22 cellular contexts compared by ENCODE assay signal in genomic region chr9:82167296-82167695, GRCh38.
A peak's percentile ranks its signal among the peaks of the same experiment; 100 is the strongest.
DNase-seq lines count a peak whose midpoint lies in the region; ATAC-seq, FAIRE-seq and TF ChIP-seq lines count a peak whose summit lies in the region.
"Had no signal": no experiment of that assay in that cellular context is flagged by ENCODE, and none has a peak within 500 bp of the region (broad histone marks: within the 10 kb centered on the region; RNA-seq: fewer than 3 reads in every experiment).

No MANE protein-coding gene starts in this region.

- H3K27ac Mint-ChIP-seq in astrocyte (ENCODE audit: unreplicated experiment) = no peak overlapping the region
- H3K27ac Mint-ChIP-seq: CD4-positive, alpha-beta memory T cell; GM23338; H9 had no signal

- ATAC-seq in psoas muscle = no peak
- ATAC-seq: A549, GM23338, HCT116 had no signal

- no peaks in the 10 kb centered on the region for H3K27me3 Mint-ChIP-seq in astrocyte (ENCODE audit: low read depth, unreplicated experiment)
- H3K27me3 Mint-ChIP-seq: CD4-positive, alpha-beta memory T cell had no signal

- H3K36me3 Mint-ChIP-seq in astrocyte (ENCODE audit: low read depth, unreplicated experiment) = no peaks in the 10 kb centered on the region
- H3K36me3 Mint-ChIP-seq: CD4-positive, alpha-beta memory T cell had no signal

- WGBS in ovary, 3 donors = 6 to 22% (median 12%) methylated on average over 4 of the region's 4 CpGs
- WGBS in psoas muscle, 3 donors = 72 to 77% (median 74%) methylated on average over 4 of the region's 4 CpGs

- no peak for DNase-seq in astrocyte (ENCODE audit: low read depth)
- peak; percentile 71 for DNase-seq in fibroblast of peridontal ligament (ENCODE audit: extremely low read depth)
- no peak for DNase-seq in SKM-1 treated with dmso at 0.1 percent for 144 hours (lab: John Stamatoyannopoulos, UW; ENCODE audit: unreplicated experiment)
- DNase-seq in ovary = no peak
- no peak for DNase-seq in psoas muscle
- no peak for DNase-seq in NCI-H146 treated with DMSO at 0.1 percent for 48 hours (lab: John Stamatoyannopoulos, UW; ENCODE audit: unreplicated experiment)
- DNase-seq: 8988T; ACHN; C1 segment of cervical spinal cord; Calu3; CD4-positive, alpha-beta memory T cell; COR-L47; DMS53; DMS79 treated with DMSO at 0.1 percent for 48 hours; GF-D8; H9 had no signal

- peaks cover 4% of the 10 kb centered on the region for H3K4me1 Mint-ChIP-seq in astrocyte (ENCODE audit: low read depth, unreplicated experiment)
- H3K4me1 Mint-ChIP-seq: CD4-positive, alpha-beta memory T cell had no signal

- TF ChIP-seq CTCF in KMS-11 (conservative IDR thresholded peaks at IDR 0.05; ENCODE audit: low read depth, low read length) (no peak), astrocyte (IDR thresholded peaks at IDR 0.05; ENCODE audit: insufficient read depth, low read depth, low read length) (no peak), ovary (IDR thresholded peaks at IDR 0.05) (no peak), psoas muscle (IDR thresholded peaks at IDR 0.05) (no peak)

- H3K4me3 Mint-ChIP-seq in astrocyte (ENCODE audit: unreplicated experiment) = no peak overlapping the region
- H3K4me3 Mint-ChIP-seq: CD4-positive, alpha-beta memory T cell; GM23338; H9 had no signal

- peak overlapping the region; percentile 10; the same call in 1 of the 2 replicates for H3K27ac ChIP-seq in KMS-11
- H3K27ac ChIP-seq in astrocyte (ENCODE audit: low read depth, low read length) = no peak overlapping the region
- no peak overlapping the region for H3K27ac ChIP-seq in ovary
- no peak overlapping the region for H3K27ac ChIP-seq in psoas muscle
- H3K27ac ChIP-seq: A549 had no signal

- H3K4me1 ChIP-seq in KMS-11 (ENCODE audit: low read depth, poor library complexity, severe bottlenecking) (peaks cover 64% of the 10 kb centered on the region), astrocyte (ENCODE audit: insufficient read depth, low read length) (no peaks in the 10 kb centered on the region), ovary (ENCODE audit: insufficient read depth) (no peaks in the 10 kb centered on the region), psoas muscle (no peaks in the 10 kb centered on the region)
- H3K4me1 ChIP-seq: A549 had no signal

- no peak overlapping the region for H3K9ac ChIP-seq in KMS-11
- no peak overlapping the region for H3K9ac ChIP-seq in astrocyte (ENCODE audit: low read length)

- no peaks in the 10 kb centered on the region for H3K9me3 Mint-ChIP-seq in astrocyte (ENCODE audit: unreplicated experiment)
- H3K9me3 Mint-ChIP-seq: GM23338, H9 had no signal

- no peak overlapping the region for H3K4me2 ChIP-seq in KMS-11
- H3K4me2 ChIP-seq in astrocyte (ENCODE audit: low read length) = no peak overlapping the region
- H3K4me2 ChIP-seq: A549, GM23338 had no signal

- H4K20me1 ChIP-seq in KMS-11 (ENCODE audit: insufficient read depth) (no peaks in the 10 kb centered on the region), astrocyte (ENCODE audit: insufficient read depth, low read length) (no peaks in the 10 kb centered on the region)

- TF ChIP-seq EP300 in ovary (IDR thresholded peaks at IDR 0.05) = no peak

- no peaks in the 10 kb centered on the region for H3K36me3 ChIP-seq in KMS-11 (ENCODE audit: insufficient read depth)
- no peaks in the 10 kb centered on the region for H3K36me3 ChIP-seq in astrocyte (ENCODE audit: insufficient read depth, low read length)
- H3K36me3 ChIP-seq in ovary = no peaks in the 10 kb centered on the region
- no peaks in the 10 kb centered on the region for H3K36me3 ChIP-seq in psoas muscle (ENCODE audit: insufficient read depth in 1 of 2, low read depth in 1 of 2)

- TF ChIP-seq POLR2A in ovary (IDR thresholded peaks at IDR 0.05) = no peak

- peak; percentile 67 for FAIRE-seq in astrocyte (lab: Jason Lieb, UNC)
- FAIRE-seq: A549, GM12891, GM18507 had no signal

- H3K79me2 ChIP-seq in KMS-11 (ENCODE audit: insufficient read depth, low read depth) (peaks cover 9% of the 10 kb centered on the region; the same call in 1 of the 2 replicates), astrocyte (ENCODE audit: insufficient read depth, low read length) (no peaks in the 10 kb centered on the region)

- H3K9me3 ChIP-seq in astrocyte (ENCODE audit: insufficient read depth, low read depth, low read length) = no peaks in the 10 kb centered on the region
- no peaks in the 10 kb centered on the region for H3K9me3 ChIP-seq in ovary
- H3K9me3 ChIP-seq in psoas muscle = no peaks in the 10 kb centered on the region
- H3K9me3 ChIP-seq: A549 had no signal

- no peak overlapping the region for H3K4me3 ChIP-seq in KMS-11 (IDR thresholded peaks at IDR 0.05; ENCODE audit: insufficient read depth, low read depth, low read length)
- H3K4me3 ChIP-seq in astrocyte (ENCODE audit: insufficient read depth, low read depth, low read length) = no peak overlapping the region
- H3K4me3 ChIP-seq in ovary = no peak overlapping the region
- H3K4me3 ChIP-seq in psoas muscle = no peak overlapping the region
- H3K4me3 ChIP-seq: A549, GM23338 had no signal

- H3K27me3 ChIP-seq in KMS-11 (ENCODE audit: insufficient read depth, low read depth) = no peaks in the 10 kb centered on the region
- H3K27me3 ChIP-seq in astrocyte (ENCODE audit: insufficient read depth, low read length) = no peaks in the 10 kb centered on the region
- no peaks in the 10 kb centered on the region for H3K27me3 ChIP-seq in ovary
- no peaks in the 10 kb centered on the region for H3K27me3 ChIP-seq in psoas muscle (ENCODE audit: insufficient read depth in 3 of 3, low read length in 2 of 3)

- intact Hi-C loops in ovary (cut with DNase I) (no loop called here), psoas muscle (cut with DNase I) (no loop called here)

- H2AFZ ChIP-seq in KMS-11 (ENCODE audit: low read depth) (no peak overlapping the region), astrocyte (ENCODE audit: low read depth, low read length) (no peak overlapping the region)
- H2AFZ ChIP-seq: GM23338 had no signal
